ENCODE assay signal across 18 cellular contexts in genomic region chr7:147570390-147570789, GRCh38.
"Had no signal": no experiment of that assay in that cellular context is flagged by ENCODE, and none has a peak within 500 bp of the region (broad histone marks: within the 10 kb centered on the region; RNA-seq: fewer than 3 reads in every experiment).

No MANE protein-coding gene starts in this region.

- DNase-seq: activated CD4-positive, alpha-beta T cell treated with anti-CD3 and anti-CD28 coated beads, Interleukin-2, amount 10 ng/mL, durations not matched to agents 24 days and 14 days; activated CD8-positive, alpha-beta T cell treated with anti-CD3 and anti-CD28 coated beads, Interleukin-2, amount 10 ng/mL, durations not matched to agents 7 days and 5 days; activated naive CD4-positive, alpha-beta T cell treated with Interleukin-2 at 50 U/mL for 16 hours; activated naive CD8-positive, alpha-beta T cell treated with anti-CD3 and anti-CD28 coated beads, Interleukin-2, amount 10 ng/mL, durations not matched to agents 7 days and 5 days; activated T-cell treated with anti-CD3 and anti-CD28 coated beads, Interleukin-2, amount 50 U/mL, for 24 hours; brain microvascular endothelial cell; nucleus accumbens; posterior cingulate gyrus; stimulated activated CD4-positive, alpha-beta T cell treated with anti-CD3 and anti-CD28 coated beads, Interleukin-12 subunit alpha, Interleukin-12 subunit beta, amount 100 ng/mL, for 4 hours; stimulated activated CD4-positive, alpha-beta T cell treated with anti-CD3 and anti-CD28 coated beads, Interleukin-2, amount 100 ng/mL, for 24 hours; stimulated activated naive CD8-positive, alpha-beta T cell treated with anti-CD3 and anti-CD28 coated beads, Interleukin-15, Interleukin-2, amounts not matched to agents 100 U/mL and 50 U/mL, for 24 hours; substantia nigra; T1000; tibial artery; uterus had no signal

- H3K4me3 ChIP-seq: coronary artery, hepatocyte, lung, tibial artery, uterus had no signal

- ATAC-seq: activated CD8-positive, alpha-beta T cell treated with anti-CD3 and anti-CD28 coated beads, Interleukin-2, amount 10 ng/mL, durations not matched to agents 7 days and 5 days; stimulated activated naive CD8-positive, alpha-beta T cell treated with anti-CD3 and anti-CD28 coated beads, Interleukin-15, Interleukin-2, amounts not matched to agents 100 U/mL and 50 U/mL, for 24 hours had no signal
